In the genomic region with DNA sequence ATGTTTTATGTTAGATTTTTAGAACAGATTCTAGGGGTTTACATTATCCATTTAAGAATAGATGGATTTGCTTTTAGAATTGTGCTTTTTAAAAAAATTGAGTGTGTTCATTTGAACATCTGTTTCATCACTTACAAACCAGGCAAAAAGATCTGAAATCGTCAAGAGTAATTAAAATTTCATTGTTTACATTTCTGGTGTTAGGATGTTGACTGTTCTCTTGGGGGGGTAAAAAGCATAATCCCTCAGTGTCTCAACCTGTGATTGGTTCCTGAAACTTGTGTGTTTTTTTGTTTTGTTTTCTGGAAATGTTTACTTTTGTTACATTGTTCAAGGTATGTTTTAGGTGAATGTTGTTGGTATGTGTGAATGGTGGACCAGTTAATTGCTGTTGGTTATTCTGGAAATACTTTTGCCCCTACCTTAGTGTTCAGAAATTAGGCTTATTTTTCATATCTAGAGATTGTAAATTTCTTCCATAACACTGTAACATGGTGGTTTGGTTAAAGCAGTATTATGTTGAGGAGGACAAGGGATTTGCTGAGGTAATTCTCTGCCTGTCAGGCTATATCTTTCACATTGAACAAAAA, we compare ENCODE assay signal across 12 cellular contexts. TPM values are rescaled to one million over a fixed set of nuclear protein-coding genes. Genes with fewer than 3 reads are reported as not detected.
DNase-seq lines count a peak whose midpoint lies in the region; ATAC-seq and TF ChIP-seq lines count a peak whose summit lies in the region.
"Had no signal": no experiment of that assay in that cellular context is flagged by ENCODE, and none has a peak within 500 bp of the region (broad histone marks: within the 10 kb centered on the region; RNA-seq: fewer than 3 reads in every experiment).

No MANE protein-coding gene starts in this region.

- TF ChIP-seq EP300 in tibial nerve (IDR thresholded peaks at IDR 0.05) (no peak), ovary (IDR thresholded peaks at IDR 0.05) (no peak)

- CTCF ChIA-PET in CD4-positive, alpha-beta T cell (lab: Charles Lee), result interaction anchor here (1.4 kb wide), 1 partner anchor 88 kb away, joined by 3 read pairs; no protein-coding TSS in a partner anchor

- TF ChIP-seq POLR2A in breast epithelium (IDR thresholded peaks at IDR 0.05) (no peak), tibial nerve (IDR thresholded peaks at IDR 0.05) (no peak), ovary (IDR thresholded peaks at IDR 0.05) (no peak)

- intact Hi-C loops in CD4-positive, alpha-beta T cell (cut with DNase I, micrococcal nuclease), result loop anchor here (1.0 to 2.0 kb wide), 2 partner anchors 15 to 32 kb away; a partner anchor contains a TSS
- intact Hi-C loops in breast epithelium (cut with DNase I; ENCODE audit: low total_unique reads), result no loop called here
- intact Hi-C loops in ovary (cut with DNase I), result no loop called here

- H3K36me3 ChIP-seq in breast epithelium (no peaks in the 10 kb centered on the region), tibial nerve (peaks cover 0 to 26% (median 5%) of the 10 kb centered on the region in 3 donors), ovary (no peaks in the 10 kb centered on the region)

- no peaks in the 10 kb centered on the region for H3K27me3 ChIP-seq in CD4-positive, alpha-beta T cell (ENCODE audit: control insufficient read depth, insufficient read depth, low read length)
- H3K27me3 ChIP-seq in breast epithelium (no peaks in the 10 kb centered on the region), tibial nerve (no peaks in the 10 kb centered on the region), ovary (no peaks in the 10 kb centered on the region)
- H3K27me3 ChIP-seq: esophagus muscularis mucosa had no signal

- peak overlapping the region; percentile 2 for H3K27ac ChIP-seq in CD4-positive, alpha-beta T cell (ENCODE audit: low read depth, low read length)
- H3K27ac ChIP-seq in breast epithelium (peak overlapping the region; percentile 57 to 100), tibial nerve (peak overlapping the region in 1 of 4 donors; percentile 65), ovary (no peak overlapping the region)

- H3K4me1 ChIP-seq in breast epithelium, result peaks cover 4 to 13% of the 10 kb centered on the region in 2 donors
- H3K4me1 ChIP-seq in tibial nerve, result peaks cover 2 to 45% (median 32%) of the 10 kb centered on the region in 4 donors
- peaks cover 3% of the 10 kb centered on the region for H3K4me1 ChIP-seq in ovary (ENCODE audit: insufficient read depth)

- peaks cover 82% of the 10 kb centered on the region for H3K36me3 Mint-ChIP-seq in CD4-positive, alpha-beta T cell (ENCODE audit: low read depth)
- H3K36me3 Mint-ChIP-seq in nephron progenitor cell (ENCODE audit: low read depth), result peaks cover 71% of the 10 kb centered on the region

- H3K27ac Mint-ChIP-seq in CD4-positive, alpha-beta T cell, result peak overlapping the region; percentile 100
- H3K27ac Mint-ChIP-seq in nephron progenitor cell, result no peak overlapping the region

- peak overlapping the region; percentile 99; the same call in 1 of the 2 replicates for H3K4me3 ChIP-seq in LNCaP clone FGC (ENCODE audit: low read depth, low read length)
- H3K4me3 ChIP-seq in breast epithelium, result peak overlapping the region in 1 of 3 donors; percentile 69
- H3K4me3 ChIP-seq in tibial nerve, result no peak overlapping the region
- no peak overlapping the region for H3K4me3 ChIP-seq in ovary

- 30 to 35% methylated on average over 1 of the region's 1 CpG for WGBS in tibial nerve, 2 donors
- 12 to 46% (median 17%) methylated on average over 1 of the region's 1 CpG for WGBS in ovary, 3 donors

- H3K27me3 Mint-ChIP-seq in CD4-positive, alpha-beta T cell, result no peaks in the 10 kb centered on the region
- H3K27me3 Mint-ChIP-seq in nephron progenitor cell (ENCODE audit: low read depth, poor library complexity), result no peaks in the 10 kb centered on the region

- no peaks in the 10 kb centered on the region for H3K9me3 Mint-ChIP-seq in CD4-positive, alpha-beta T cell
- H3K9me3 Mint-ChIP-seq in nephron progenitor cell, result peaks cover 22% of the 10 kb centered on the region

- H3K4me3 Mint-ChIP-seq in CD4-positive, alpha-beta T cell, result peak overlapping the region; percentile 75
- peak overlapping the region; percentile 52 for H3K4me3 Mint-ChIP-seq in nephron progenitor cell

- ATAC-seq in CD4-positive, alpha-beta T cell (ENCODE audit: poor library complexity), result no peak
- ATAC-seq: left lobe of liver had no signal

- H3K9me3 ChIP-seq in CD4-positive, alpha-beta T cell (ENCODE audit: control insufficient read depth, low read length), result no peaks in the 10 kb centered on the region
- H3K9me3 ChIP-seq in breast epithelium (no peaks in the 10 kb centered on the region), tibial nerve (no peaks in the 10 kb centered on the region), ovary (no peaks in the 10 kb centered on the region)
- H3K9me3 ChIP-seq: esophagus muscularis mucosa had no signal

- POLR2A ChIA-PET in CD4-positive, alpha-beta T cell (lab: Charles Lee), result interaction anchor here (0.6 to 6.9 kb wide), 10 partner anchors 8 to 261 kb away, joined by 3 to 186 read pairs (median 4); a partner anchor contains a TSS

- no peak for TF ChIP-seq CTCF in CD4-positive, alpha-beta T cell (IDR thresholded peaks at IDR 0.05)
- TF ChIP-seq CTCF in LNCaP clone FGC (IDR thresholded peaks at IDR 0.05; ENCODE audit: control insufficient read depth, extremely low read depth, insufficient read depth), result no peak
- TF ChIP-seq CTCF in breast epithelium (IDR thresholded peaks at IDR 0.05), result no peak
- no peak for TF ChIP-seq CTCF in nephron progenitor cell (IDR thresholded peaks at IDR 0.05)
- no peak for TF ChIP-seq CTCF in tibial nerve (IDR thresholded peaks at IDR 0.05)
- no peak for TF ChIP-seq CTCF in ovary (IDR thresholded peaks at IDR 0.05)

- H3K4me1 Mint-ChIP-seq in CD4-positive, alpha-beta T cell (ENCODE audit: low read depth), result peaks cover 76% of the 10 kb centered on the region
- H3K4me1 Mint-ChIP-seq in nephron progenitor cell, result peaks cover 33% of the 10 kb centered on the region

- no peak for DNase-seq in CD4-positive, alpha-beta T cell
- DNase-seq in LNCaP clone FGC (ENCODE audit: low read depth), result no peak
- no peak for DNase-seq in breast epithelium (ENCODE audit: low spot score in 2 of 2)
- no peak for DNase-seq in nephron progenitor cell
- DNase-seq in tibial nerve (ENCODE audit: low spot score in 2 of 2), result no peak
- no peak for DNase-seq in SW 1271 (lab: John Stamatoyannopoulos, UW)
- DNase-seq in ovary, result no peak
- no peak for DNase-seq in anterior cingulate cortex (lab: John Stamatoyannopoulos, UW)
- DNase-seq: EL, NCI-H510A treated with DMSO at 0.1 percent for 48 hours had no signal

RNA-seq across cellular contexts. Expression of a gene that starts 4.8 kb away (rescaled TPM):
- total RNA-seq in CD4-positive, alpha-beta T cell, result 100 to 1,000 TPM; 119 to 124 TPM
- 100 to 1,000 TPM in 2 of 3 donors, 10 to 100 TPM in 1; 78.7 to 133 (median 130) TPM for total RNA-seq in breast epithelium
- 100 to 1,000 TPM in 3 of 4 donors, 10 to 100 TPM in 1; 88.5 to 145 (median 126) TPM for total RNA-seq in tibial nerve
- total RNA-seq in ovary, result 100 to 1,000 TPM in 1 of 7 donors, 10 to 100 TPM in 6; 54.0 to 107 (median 67.0) TPM
- 10 to 100 TPM; 38.0 to 38.1 TPM for polyA plus RNA-seq in ovary

RNA-seq across cellular contexts. Expression of a gene that starts 31.8 kb away (rescaled TPM):
- total RNA-seq in CD4-positive, alpha-beta T cell, result 10 to 100 TPM in 1 of 2 experiments, 1 to 10 TPM in 1; 8.6 to 10.0 TPM
- total RNA-seq in breast epithelium (10 to 100 TPM; 17.0 to 22.7 (median 17.4) TPM), tibial nerve (10 to 100 TPM; 10.3 to 13.2 (median 13.1) TPM), ovary (10 to 100 TPM; 12.4 to 21.7 (median 14.0) TPM)
- polyA plus RNA-seq in ovary, result 10 to 100 TPM in 1 of 2 donors, 1 to 10 TPM in 1; 5.6 to 15.1 TPM

Comparison
In these comparisons a context has a peak if more than half of its experiments do, and no peak if none do; other contexts are left out.
1. H3K27ac ChIP-seq: peak in CD4-positive, alpha-beta T cell (single experiment) and breast epithelium (2 of 2); none in ovary (0 of 2).
2. intact Hi-C loops: an anchor here in CD4-positive, alpha-beta T cell (1.0 to 2.0 kb wide); none called in breast epithelium and ovary.